8 cellular contexts compared by ENCODE assay signal in genomic region chr5:124661317-124662141, GRCh38.
DNase-seq lines count a peak whose midpoint lies in the region; ATAC-seq, FAIRE-seq and TF ChIP-seq lines count a peak whose summit lies in the region.

No MANE protein-coding gene starts in this region.

- peak overlapping the region; percentile 96 for H3K27ac Mint-ChIP-seq in Caco-2 (ENCODE audit: unreplicated experiment)
- H3K27ac Mint-ChIP-seq in glutamatergic neuron (ENCODE audit: unreplicated experiment): peak overlapping the region; percentile 90

- no peaks in the 10 kb centered on the region for H3K9me3 ChIP-seq in Caco-2

- H3K4me3 ChIP-seq in Caco-2 (ENCODE audit: low read depth, low read length): no peak overlapping the region

- H3K4me1 Mint-ChIP-seq in Caco-2 (ENCODE audit: low read depth, unreplicated experiment): peaks cover 19% of the 10 kb centered on the region
- H3K4me1 Mint-ChIP-seq in glutamatergic neuron (ENCODE audit: low read depth, unreplicated experiment): peaks cover 71% of the 10 kb centered on the region

- peaks cover 76% of the 10 kb centered on the region for H3K4me1 ChIP-seq in Caco-2

- H3K4me3 Mint-ChIP-seq in Caco-2 (ENCODE audit: unreplicated experiment): peak overlapping the region; percentile 65
- H3K4me3 Mint-ChIP-seq in glutamatergic neuron (ENCODE audit: unreplicated experiment): peak overlapping the region; percentile 81

- no peaks in the 10 kb centered on the region for H3K36me3 ChIP-seq in Caco-2 (ENCODE audit: control insufficient read depth, insufficient read depth, low read length)

- TF ChIP-seq CTCF in Caco-2 (IDR thresholded peaks at IDR 0.05; ENCODE audit: insufficient read depth in 1 of 2, low read depth in 1 of 2, low read length in 1 of 2, severe bottlenecking in 1 of 2, unreplicated experiment in 1 of 2) (no peak), glutamatergic neuron (IDR thresholded peaks at IDR 0.05; ENCODE audit: partially characterized antibody, unreplicated experiment) (no peak), D721Med (IDR thresholded peaks at IDR 0.05; ENCODE audit: insufficient read depth, missing control alignments) (no peak)

- BruUV-seq in Caco-2 (replicated peaks; lab: Mats Ljungman, UMichigan): no TSS peak

- H3K9me3 Mint-ChIP-seq in Caco-2 (ENCODE audit: unreplicated experiment) (no peaks in the 10 kb centered on the region), glutamatergic neuron (ENCODE audit: unreplicated experiment) (peaks cover 20% of the 10 kb centered on the region)

- DNase-seq in Caco-2 (peak; percentile 86 to 91), LoVo (ENCODE audit: low spot score) (peak; percentile 88), glutamatergic neuron (peak; percentile 44), renal cortical epithelial cell (ENCODE audit: low read depth) (peak; percentile 100), D721Med (ENCODE audit: insufficient read length, low spot score) (no peak)
- no peak for DNase-seq in stimulated activated naive CD4-positive, alpha-beta T cell (lab: John Stamatoyannopoulos, UW)
- DNase-seq in stimulated activated CD4-positive, alpha-beta T cell treated with anti-CD3 and anti-CD28 coated beads, Interleukin-12 subunit alpha, Interleukin-12 subunit beta, amount 100 ng/mL, for 4 hours: no peak

- POLR2A ChIA-PET in Caco-2 (lab: Charles Lee): interaction anchor here (0.6 to 1.8 kb wide), 4 partner anchors 58 to 350 kb away, joined by 4 to 8 read pairs (median 4); no protein-coding TSS in a partner anchor

- H3K27me3 ChIP-seq in Caco-2 (replicated peaks; ENCODE audit: control insufficient read depth, insufficient read depth, low read length): no peaks in the 10 kb centered on the region

- intact Hi-C loops in Caco-2 (cut with micrococcal nuclease; ENCODE audit: unreplicated experiment): loop anchor here (1.0 to 5.0 kb wide), 11 partner anchors 15 to 351 kb away; no protein-coding TSS in a partner anchor

- H3K36me3 Mint-ChIP-seq in Caco-2 (ENCODE audit: insufficient read depth, unreplicated experiment) (peaks cover 9% of the 10 kb centered on the region), glutamatergic neuron (ENCODE audit: unreplicated experiment) (no peaks in the 10 kb centered on the region)

- FAIRE-seq in D721Med (lab: Jason Lieb, UNC): no peak

- H3K27me3 Mint-ChIP-seq in Caco-2 (ENCODE audit: insufficient read depth, unreplicated experiment) (no peaks in the 10 kb centered on the region), glutamatergic neuron (ENCODE audit: unreplicated experiment) (peaks cover 14% of the 10 kb centered on the region)

- CTCF ChIA-PET in Caco-2 (lab: Charles Lee): interaction anchor here (0.5 to 1.0 kb wide), 4 partner anchors 77 to 928 kb away, joined by 3 to 6 read pairs (median 3); partner anchors contain the start of gene ZNF608

- ATAC-seq in SK-N-SH treated with all-trans-retinoic acid at 6 μM for 48 hours: peak; percentile 77

TF ChIP-seq in SK-N-SH treated with all-trans-retinoic acid at 6 μM for 48 hours, 23 proteins besides CTCF, POLR2A, EP300 and RAD21:
- TF ChIP-seq BACH2 (CRISPR knock-in tag; IDR thresholded peaks at IDR 0.05; ENCODE audit: borderline replicate concordance): no peak
- peak; percentile 80 for TF ChIP-seq ISL1 (CRISPR knock-in tag; IDR thresholded peaks at IDR 0.05)
- TF ChIP-seq, protein P1, sequence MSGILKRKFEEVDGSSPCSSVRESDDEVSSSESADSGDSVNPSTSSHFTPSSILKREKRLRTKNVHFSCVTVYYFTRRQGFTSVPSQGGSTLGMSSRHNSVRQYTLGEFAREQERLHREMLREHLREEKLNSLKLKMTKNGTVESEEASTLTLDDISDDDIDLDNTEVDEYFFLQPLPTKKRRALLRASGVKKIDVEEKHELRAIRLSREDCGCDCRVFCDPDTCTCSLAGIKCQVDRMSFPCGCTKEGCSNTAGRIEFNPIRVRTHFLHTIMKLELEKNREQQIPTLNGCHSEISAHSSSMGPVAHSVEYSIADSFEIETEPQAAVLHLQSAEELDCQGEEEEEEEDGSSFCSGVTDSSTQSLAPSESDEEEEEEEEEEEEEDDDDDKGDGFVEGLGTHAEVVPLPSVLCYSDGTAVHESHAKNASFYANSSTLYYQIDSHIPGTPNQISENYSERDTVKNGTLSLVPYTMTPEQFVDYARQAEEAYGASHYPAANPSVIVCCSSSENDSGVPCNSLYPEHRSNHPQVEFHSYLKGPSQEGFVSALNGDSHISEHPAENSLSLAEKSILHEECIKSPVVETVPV (CRISPR knock-in tag; IDR thresholded peaks at IDR 0.05): no peak

Comparison
In these comparisons a context has a peak if more than half of its experiments do, and no peak if none do; other contexts are left out.
1. DNase-seq: peak in Caco-2 (2 of 2), LoVo (single experiment), glutamatergic neuron (single experiment) and renal cortical epithelial cell (single experiment); none in stimulated activated naive CD4-positive, alpha-beta T cell (0 of 6), D721Med (single experiment) and stimulated activated CD4-positive, alpha-beta T cell treated with anti-CD3 and anti-CD28 coated beads, Interleukin-12 subunit alpha, Interleukin-12 subunit beta, amount 100 ng/mL, for 4 hours (single experiment).